ENCODE assay signal across 13 cellular contexts in the genomic region with DNA sequence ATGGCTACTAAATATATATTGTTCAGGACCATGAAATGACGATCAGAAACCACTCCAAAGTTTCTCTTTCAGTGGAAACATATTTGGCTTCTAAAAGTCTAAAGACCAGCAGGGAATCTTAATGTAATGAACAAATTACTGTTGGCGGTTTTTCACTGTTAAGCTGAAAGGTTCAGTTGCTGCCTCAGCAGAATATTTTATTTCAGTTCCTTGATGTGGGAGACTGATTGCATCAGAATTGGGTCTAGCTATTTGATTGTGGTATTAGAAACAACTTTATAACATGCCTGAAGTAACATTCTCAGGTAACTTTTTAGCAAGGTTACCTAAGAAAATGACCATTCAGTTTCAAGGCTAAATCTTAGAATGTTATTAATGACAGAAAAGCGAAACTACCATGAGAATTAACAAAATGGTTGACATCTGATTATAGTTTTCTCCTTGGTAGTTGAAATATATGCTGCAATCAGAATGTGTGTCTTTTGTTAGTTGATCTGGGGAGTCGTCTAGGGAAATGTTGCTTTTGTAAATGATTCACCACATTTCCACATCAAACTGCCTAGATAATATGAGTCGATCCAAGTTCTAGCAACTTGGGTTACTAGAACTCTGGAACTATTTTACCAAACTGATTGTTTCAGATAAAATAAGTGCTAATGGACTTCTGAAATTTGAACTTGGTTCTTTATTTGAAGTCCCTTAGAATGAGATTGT.
DNase-seq lines count a peak whose midpoint lies in the region; ATAC-seq and TF ChIP-seq lines count a peak whose summit lies in the region.
"Had no signal": no experiment of that assay in that cellular context is flagged by ENCODE, and none has a peak within 500 bp of the region (broad histone marks: within the 10 kb centered on the region; RNA-seq: fewer than 3 reads in every experiment).

No MANE protein-coding gene starts in this region.

- peak; percentile 35 for DNase-seq in GM04503 (ENCODE audit: low read depth)
- DNase-seq in RPMI7951 (ENCODE audit: low read depth) = peak; percentile 42
- peak; percentile 82 for DNase-seq in fibroblast of gingiva (ENCODE audit: low read depth)
- no peak for DNase-seq in tibial artery
- DNase-seq in hepatocyte (ENCODE audit: low spot score) = no peak
- DNase-seq: activated naive CD4-positive, alpha-beta T cell treated with Interleukin-2 at 50 U/mL for 16 hours; islet precursor cell; NCI-H1048 had no signal

- 72% methylated on average over 5 of the region's 5 CpGs for WGBS in hepatocyte (ENCODE audit: low lambda C conversion rate, missing lambda C conversion rate)

- H3K9me2 ChIP-seq in hepatocyte (replicated peaks; ENCODE audit: insufficient read depth) = no peaks in the 10 kb centered on the region

- H3K27me3 ChIP-seq in parathyroid adenoma (ENCODE audit: control insufficient read depth, insufficient read depth, low read length) = no peaks in the 10 kb centered on the region
- H3K27me3 ChIP-seq in tibial artery = no peaks in the 10 kb centered on the region
- no peaks in the 10 kb centered on the region for H3K27me3 ChIP-seq in hepatocyte

- H3K4me3 ChIP-seq in parathyroid adenoma (ENCODE audit: low read depth, low read length) (peak overlapping the region; percentile 43), tibial artery (no peak overlapping the region), hepatocyte (no peak overlapping the region)
- H3K4me3 ChIP-seq: skin epidermis, thoracic aorta had no signal

- peak overlapping the region; percentile 59 for H3K4me2 ChIP-seq in parathyroid adenoma (ENCODE audit: low read length)
- no peak overlapping the region for H3K4me2 ChIP-seq in hepatocyte

- no peaks in the 10 kb centered on the region for H3K4me1 ChIP-seq in parathyroid adenoma
- no peaks in the 10 kb centered on the region for H3K4me1 ChIP-seq in tibial artery
- no peaks in the 10 kb centered on the region for H3K4me1 ChIP-seq in hepatocyte (ENCODE audit: insufficient read depth)

- H2AFZ ChIP-seq in parathyroid adenoma = peak overlapping the region; percentile 64
- H2AFZ ChIP-seq in hepatocyte = no peak overlapping the region

- TF ChIP-seq CTCF in parathyroid adenoma (IDR thresholded peaks at IDR 0.05) (no peak), tibial artery (IDR thresholded peaks at IDR 0.05) (no peak), hepatocyte (IDR thresholded peaks at IDR 0.05; ENCODE audit: poor library complexity) (no peak)

- no peaks in the 10 kb centered on the region for H4K20me1 ChIP-seq in hepatocyte (ENCODE audit: insufficient read depth, poor library complexity, severe bottlenecking)

- H3K79me2 ChIP-seq in parathyroid adenoma = no peaks in the 10 kb centered on the region
- H3K79me2 ChIP-seq in hepatocyte = no peaks in the 10 kb centered on the region

- no peaks in the 10 kb centered on the region for H3K36me3 ChIP-seq in parathyroid adenoma (ENCODE audit: control insufficient read depth, insufficient read depth, low read length)
- no peaks in the 10 kb centered on the region for H3K36me3 ChIP-seq in tibial artery
- no peaks in the 10 kb centered on the region for H3K36me3 ChIP-seq in hepatocyte (replicated peaks; ENCODE audit: insufficient read depth, low read depth)
- H3K36me3 ChIP-seq: thoracic aorta had no signal

- H3K27ac ChIP-seq in parathyroid adenoma = peak overlapping the region; percentile 54
- H3K27ac ChIP-seq in tibial artery = no peak overlapping the region
- H3K27ac ChIP-seq in hepatocyte = no peak overlapping the region
- H3K27ac ChIP-seq: thoracic aorta had no signal

- no peak for ATAC-seq in GM21447 (IDR thresholded peaks at IDR 0.05; ENCODE audit: unreplicated experiment)
- no peak for ATAC-seq in HG02973 (IDR thresholded peaks at IDR 0.05; ENCODE audit: unreplicated experiment)

- no peaks in the 10 kb centered on the region for H3K9me3 ChIP-seq in parathyroid adenoma (ENCODE audit: control insufficient read depth, low read length)
- peaks cover 0 to 2% (median 0%) of the 10 kb centered on the region in 3 donors for H3K9me3 ChIP-seq in tibial artery
- H3K9me3 ChIP-seq in hepatocyte (ENCODE audit: low read depth) = no peaks in the 10 kb centered on the region
- H3K9me3 ChIP-seq: thoracic aorta had no signal

- no peak overlapping the region for H3K9ac ChIP-seq in parathyroid adenoma

- intact Hi-C loops in tibial artery (cut with DNase I; ENCODE audit: low total_unique reads) = no loop called here

Comparison
In these comparisons a context has a peak if more than half of its experiments do, and no peak if none do; other contexts are left out.
1. DNase-seq: peak in GM04503 (single experiment), RPMI7951 (single experiment) and fibroblast of gingiva (single experiment); none in tibial artery (0 of 2) and hepatocyte (single experiment).